In genomic region chr5:139272471-139273321, GRCh38 we compare ENCODE assay signal across 8 cellular contexts. TPM values are rescaled to one million over a fixed set of nuclear protein-coding genes. Genes with fewer than 3 reads are reported as not detected.
DNase-seq lines count a peak whose midpoint lies in the region; ATAC-seq and TF ChIP-seq lines count a peak whose summit lies in the region.

No MANE protein-coding gene starts in this region.

- no peak for ATAC-seq in PC-3

- H3K9me3 ChIP-seq in PC-3 (ENCODE audit: low read length) (no peaks in the 10 kb centered on the region), muscle layer of colon (ENCODE audit: low read length) (no peaks in the 10 kb centered on the region)

- intact Hi-C loops in PC-3 (cut with micrococcal nuclease) = no loop called here

- H3K36me3 ChIP-seq in PC-3 (ENCODE audit: low read depth, low read length) (peaks cover 19% of the 10 kb centered on the region; the same call in 1 of the 2 replicates), muscle layer of colon (ENCODE audit: insufficient read depth, low read length) (no peaks in the 10 kb centered on the region)

- peak; percentile 22 for DNase-seq in activated naive CD4-positive, alpha-beta T cell treated with Interleukin-2 at 50 U/mL for 16 hours
- DNase-seq in activated naive CD4-positive, alpha-beta T cell treated with anti-CD3 and anti-CD28 coated beads, Interleukin-2, amount 50 U/mL, for 16 hours = no peak
- DNase-seq in PC-3 (no peak), caudate nucleus (lab: John Stamatoyannopoulos, UW) (peak in 5 of 61 donors; percentile 13 to 38 (median 25)), DMS79 (lab: John Stamatoyannopoulos, UW) (no peak), NCI-H128 (lab: John Stamatoyannopoulos, UW; ENCODE audit: unreplicated experiment) (no peak), NCI-H1694 treated with DMSO at 0.1 percent for 48 hours (lab: John Stamatoyannopoulos, UW) (no peak)

- BruUV-seq in PC-3 (replicated peaks; lab: Mats Ljungman, UMichigan) = no TSS peak

- 0 out of 2 replicates have a peak overlapping the region, but pooled peaks have one; percentile 9 for H3K27ac ChIP-seq in PC-3 (ENCODE audit: low read length)
- H3K27ac ChIP-seq in caudate nucleus (ENCODE audit: low read depth, low read length) = peak overlapping the region; percentile 90
- peak overlapping the region; percentile 75 for H3K27ac ChIP-seq in muscle layer of colon (ENCODE audit: low read depth, low read length)

- H3K27me3 ChIP-seq in PC-3 (ENCODE audit: low read length) (no peaks in the 10 kb centered on the region), muscle layer of colon (ENCODE audit: control insufficient read depth in 1 of 2, insufficient read depth in 2 of 2, low read length in 2 of 2) (no peaks in the 10 kb centered on the region)

- H3K4me3 ChIP-seq in PC-3 (ENCODE audit: low read length) = no peak overlapping the region
- peak overlapping the region; percentile 52 to 88 for H3K4me3 ChIP-seq in muscle layer of colon (ENCODE audit: low read depth in 1 of 2, low read length in 2 of 2)

- H3K4me1 ChIP-seq in PC-3 (ENCODE audit: insufficient read depth, low read length) (peaks cover 43% of the 10 kb centered on the region), muscle layer of colon (ENCODE audit: insufficient read depth, low read length) (peaks cover 29% of the 10 kb centered on the region)

- H3K9ac ChIP-seq in PC-3 (ENCODE audit: low read length) (no peak overlapping the region), muscle layer of colon (ENCODE audit: low read length) (peak overlapping the region; percentile 64)

- H2AFZ ChIP-seq in PC-3 (ENCODE audit: low read length) = no peak overlapping the region

- no peaks in the 10 kb centered on the region for H3K9me2 ChIP-seq in PC-3 (replicated peaks; ENCODE audit: low read length)

- peaks cover 23% of the 10 kb centered on the region for H4K20me1 ChIP-seq in PC-3 (ENCODE audit: low read length)

- TF ChIP-seq CTCF in PC-3 (conservative IDR thresholded peaks at IDR 0.05; ENCODE audit: low read depth, low read length) = no peak

- POLR2A ChIA-PET in PC-3 (lab: Charles Lee; ENCODE audit: unreplicated experiment) = no interaction called here

- H3F3A ChIP-seq in PC-3 (ENCODE audit: low read length, unreplicated experiment) = no peaks in the 10 kb centered on the region

- peaks cover 42% of the 10 kb centered on the region for H3K79me2 ChIP-seq in PC-3 (ENCODE audit: low read length)

- CTCF ChIA-PET in PC-3 (lab: Charles Lee) = no interaction called here

- peak overlapping the region; percentile 100 for H3K4me2 ChIP-seq in PC-3 (ENCODE audit: low read length)

RNA-seq across cellular contexts. Expression of gene MATR3, which starts 20.8 kb away (rescaled TPM):
- total RNA-seq in PC-3 (2014; rRNA removed) = 139 and 162 TPM in 2 replicates

Comparison
In these comparisons a context has a peak if more than half of its experiments do, and no peak if none do; other contexts are left out.
1. H3K27ac ChIP-seq: peak in every context shown above with its lines; median percentile 90 in caudate nucleus; 75 in muscle layer of colon; 9 in PC-3.